In the genomic region with DNA sequence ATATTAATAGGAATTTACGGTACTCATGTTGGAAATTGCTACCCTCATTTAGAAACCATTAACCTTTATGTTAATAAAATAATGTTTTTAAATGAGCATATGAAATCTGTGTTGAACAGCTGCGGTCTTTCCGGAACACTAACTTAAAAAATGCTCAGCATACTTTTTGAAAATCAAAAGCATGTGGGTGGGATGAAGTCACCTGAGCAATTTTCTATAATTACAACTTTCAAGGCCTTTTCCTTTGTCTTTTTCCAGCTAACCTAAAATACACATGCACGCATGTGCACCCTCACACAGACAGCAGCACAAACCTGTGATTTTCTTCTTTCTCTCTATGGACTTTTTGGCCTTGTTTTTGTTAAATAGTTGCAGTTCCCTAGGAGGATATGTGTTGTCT, we compare ENCODE assay signal across 18 cellular contexts. TPM values are rescaled to one million over a fixed set of nuclear protein-coding genes. Genes with fewer than 3 reads are reported as not detected.
DNase-seq lines count a peak whose midpoint lies in the region; ATAC-seq and TF ChIP-seq lines count a peak whose summit lies in the region.
"Had no signal": no experiment of that assay in that cellular context is flagged by ENCODE, and none has a peak within 500 bp of the region (broad histone marks: within the 10 kb centered on the region; RNA-seq: fewer than 3 reads in every experiment).

No MANE protein-coding gene starts in this region.

- 63% methylated on average over 4 of the region's 4 CpGs for WGBS in mammary epithelial cell (ENCODE audit: low coverage, missing lambda C conversion rate)

- in situ Hi-C loops in mammary epithelial cell (cut with MboI; ENCODE audit: low sequenced_read_pairs in 2 of 2) = loop anchor here (10.0 to 25.0 kb wide), 2 partner anchors 48 to 166 kb away; a partner anchor contains a TSS

- H3F3A ChIP-seq in PC-3 (ENCODE audit: low read length, unreplicated experiment) = no peaks in the 10 kb centered on the region

- no peaks in the 10 kb centered on the region for H3K27me3 Mint-ChIP-seq in mesothelial cell of epicardium (ENCODE audit: low read depth)
- H3K27me3 Mint-ChIP-seq: CD4-positive, alpha-beta T cell; memory B cell; naive B cell had no signal

- H3K4me3 Mint-ChIP-seq in mesothelial cell of epicardium = no peak overlapping the region
- H3K4me3 Mint-ChIP-seq: CD4-positive, alpha-beta T cell; memory B cell; naive B cell had no signal

- H2AFZ ChIP-seq in mammary epithelial cell (ENCODE audit: low read depth, low read length) (no peak overlapping the region), PC-3 (ENCODE audit: low read length) (no peak overlapping the region)

- H3K4me1 Mint-ChIP-seq in mesothelial cell of epicardium = peaks cover 28% of the 10 kb centered on the region

- no peaks in the 10 kb centered on the region for H3K9me3 ChIP-seq in breast epithelium
- H3K9me3 ChIP-seq in mammary epithelial cell (replicated peaks; ENCODE audit: insufficient read depth, low read length) = no peaks in the 10 kb centered on the region
- no peaks in the 10 kb centered on the region for H3K9me3 ChIP-seq in vagina
- no peaks in the 10 kb centered on the region for H3K9me3 ChIP-seq in PC-3 (ENCODE audit: low read length)
- H3K9me3 ChIP-seq: colonic mucosa, stomach had no signal

- H3K27me3 ChIP-seq in breast epithelium = no peaks in the 10 kb centered on the region
- no peaks in the 10 kb centered on the region for H3K27me3 ChIP-seq in mammary epithelial cell (ENCODE audit: insufficient read depth, low read length)
- H3K27me3 ChIP-seq in vagina = no peaks in the 10 kb centered on the region
- no peaks in the 10 kb centered on the region for H3K27me3 ChIP-seq in PC-3 (ENCODE audit: low read length)
- H3K27me3 ChIP-seq: colonic mucosa, stomach had no signal

- no peak for ATAC-seq in PC-3

- H3K36me3 Mint-ChIP-seq in mesothelial cell of epicardium = peaks cover 5% of the 10 kb centered on the region

- peaks cover 3% of the 10 kb centered on the region in 2 donors for H3K4me1 ChIP-seq in breast epithelium
- H3K4me1 ChIP-seq in mammary epithelial cell (ENCODE audit: insufficient read depth, low read length) = peaks cover 21% of the 10 kb centered on the region
- H3K4me1 ChIP-seq in vagina = peaks cover 37% of the 10 kb centered on the region
- peaks cover 22% of the 10 kb centered on the region for H3K4me1 ChIP-seq in PC-3 (ENCODE audit: insufficient read depth, low read length)
- H3K4me1 ChIP-seq: colonic mucosa had no signal

- no peaks in the 10 kb centered on the region for H3K36me3 ChIP-seq in breast epithelium
- no peaks in the 10 kb centered on the region for H3K36me3 ChIP-seq in mammary epithelial cell (ENCODE audit: insufficient read depth, low read length)
- no peaks in the 10 kb centered on the region for H3K36me3 ChIP-seq in vagina
- no peaks in the 10 kb centered on the region for H3K36me3 ChIP-seq in PC-3 (ENCODE audit: low read depth, low read length)
- H3K36me3 ChIP-seq: colonic mucosa, stomach had no signal

- CTCF ChIA-PET in mammary epithelial cell (lab: Charles Lee; ENCODE audit: low non-redundant PET) (no interaction called here), PC-3 (lab: Charles Lee) (no interaction called here)

- peaks cover 8% of the 10 kb centered on the region for H3K9me3 Mint-ChIP-seq in mesothelial cell of epicardium
- H3K9me3 Mint-ChIP-seq: CD4-positive, alpha-beta T cell had no signal

- TF ChIP-seq POLR2A in breast epithelium (IDR thresholded peaks at IDR 0.05) (no peak), vagina (IDR thresholded peaks at IDR 0.05) (no peak)

- peak overlapping the region; percentile 40 for H3K27ac Mint-ChIP-seq in mesothelial cell of epicardium
- H3K27ac Mint-ChIP-seq: CD4-positive, alpha-beta T cell; memory B cell had no signal

- no peak for DNase-seq in breast epithelium (ENCODE audit: low spot score in 2 of 2)
- DNase-seq in mammary epithelial cell = no peak
- peak; percentile 34 for DNase-seq in NCI-H2227 (lab: John Stamatoyannopoulos, UW; ENCODE audit: unreplicated experiment)
- no peak for DNase-seq in mesothelial cell of epicardium (ENCODE audit: low spot score in 2 of 2, unreplicated experiment in 2 of 2)
- DNase-seq in vagina (ENCODE audit: extremely low spot score in 2 of 2) = no peak
- DNase-seq in RKO (ENCODE audit: low spot score) = no peak
- DNase-seq in PC-3 = no peak
- DNase-seq in activated effector memory CD4-positive, alpha-beta T cell treated with Interleukin-2 at 50 U/mL for 16 hours = no peak
- DNase-seq: activated CD4-positive, CD25-positive, alpha-beta regulatory T cell treated with anti-CD3 and anti-CD28 coated beads, Interleukin-2, amount 50 U/mL, for 72 hours; CD4-positive, alpha-beta T cell; colonic mucosa; naive B cell; NCI-H1092 treated with DMSO at 0.1 percent for 48 hours; NCI-H82; OCI-M1; SHP77 treated with DMSO at 0.1 percent for 48 hours; stomach had no signal

- H3K4me2 ChIP-seq in mammary epithelial cell (ENCODE audit: insufficient read depth, low read depth, low read length) (no peak overlapping the region), PC-3 (ENCODE audit: low read length) (no peak overlapping the region)

- no peaks in the 10 kb centered on the region for H3K9me2 ChIP-seq in PC-3 (replicated peaks; ENCODE audit: low read length)

- H3K4me3 ChIP-seq in breast epithelium (no peak overlapping the region), mammary epithelial cell (replicated peaks in 1 of 3; ENCODE audit: insufficient read depth in 1 of 3, low read depth in 2 of 3, low read length in 3 of 3) (no peak overlapping the region), vagina (no peak overlapping the region), PC-3 (ENCODE audit: low read length) (no peak overlapping the region)
- H3K4me3 ChIP-seq: colonic mucosa, stomach had no signal

- BruUV-seq in mammary epithelial cell (replicated peaks; lab: Mats Ljungman, UMichigan) = no TSS peak
- BruUV-seq in PC-3 (replicated peaks; lab: Mats Ljungman, UMichigan) = no TSS peak

- H3K9ac ChIP-seq in mammary epithelial cell (ENCODE audit: insufficient read depth, low read length) = no peak overlapping the region
- no peak overlapping the region for H3K9ac ChIP-seq in PC-3 (ENCODE audit: low read length)

- intact Hi-C loops in breast epithelium (cut with DNase I; ENCODE audit: low total_unique reads) = no loop called here
- intact Hi-C loops in mammary epithelial cell (cut with micrococcal nuclease) = no loop called here
- intact Hi-C loops in vagina (cut with DNase I) = loop anchor here (10.0 kb wide), 1 partner anchor 168 kb away; a partner anchor contains a TSS
- intact Hi-C loops in PC-3 (cut with micrococcal nuclease) = loop anchor here (5.0 kb wide), 1 partner anchor 166 kb away; a partner anchor contains a TSS

- POLR2A ChIA-PET in PC-3 (lab: Charles Lee; ENCODE audit: unreplicated experiment) = no interaction called here

- H3K27ac ChIP-seq in breast epithelium (peak overlapping the region; percentile 87 to 91), mammary epithelial cell (ENCODE audit: insufficient read depth, low read depth, low read length) (no peak overlapping the region), vagina (peak overlapping the region; percentile 83), PC-3 (ENCODE audit: low read length) (no peak overlapping the region)

- H3K79me2 ChIP-seq in mammary epithelial cell (ENCODE audit: insufficient read depth, low read length) (peaks cover 2% of the 10 kb centered on the region), PC-3 (ENCODE audit: low read length) (no peaks in the 10 kb centered on the region)

- dilution Hi-C loops in mammary epithelial cell (cut with HindIII; ENCODE audit: low sequenced_read_pairs) = loop anchor here (5.0 kb wide), 1 partner anchor 46 kb away; no protein-coding TSS in a partner anchor

- H4K20me1 ChIP-seq in mammary epithelial cell (ENCODE audit: insufficient read depth, low read length) = no peaks in the 10 kb centered on the region
- no peaks in the 10 kb centered on the region for H4K20me1 ChIP-seq in PC-3 (ENCODE audit: low read length)

- TF ChIP-seq CTCF in breast epithelium (IDR thresholded peaks at IDR 0.05) (no peak), mammary epithelial cell (conservative IDR thresholded peaks at IDR 0.05 in 1 of 2, IDR thresholded peaks at IDR 0.05 in 1 of 2; ENCODE audit: extremely low read depth in 1 of 2, insufficient read depth in 1 of 2, low read depth in 1 of 2, low read length in 2 of 2) (no peak), mesothelial cell of epicardium (IDR thresholded peaks at IDR 0.05; ENCODE audit: unreplicated experiment) (no peak), vagina (IDR thresholded peaks at IDR 0.05) (no peak), PC-3 (conservative IDR thresholded peaks at IDR 0.05; ENCODE audit: low read depth, low read length) (no peak)

RNA-seq across cellular contexts. Expression of a gene that starts 39.8 kb away (rescaled TPM):
- 10 to 100 TPM; 13.5 to 20.3 (median 17.4) TPM for total RNA-seq in breast epithelium
- 10 to 100 TPM; 17.9 to 24.8 TPM for total RNA-seq in mammary epithelial cell
- polyA plus RNA-seq in mammary epithelial cell = 22.5 TPM
- 2.2 TPM for polyA minus RNA-seq in mammary epithelial cell
- total RNA-seq in mesothelial cell of epicardium = 11.0 to 13.4 TPM (median 13.3 TPM) in 3 replicates
- total RNA-seq in vagina = 17.4 TPM
- 2.3 and 7.7 TPM in 2 replicates for total RNA-seq in PC-3 (2014; rRNA removed)

RNA-seq across cellular contexts. Expression of a gene that starts 46.7 kb away (rescaled TPM):
- total RNA-seq in breast epithelium (10 to 100 TPM; 16.3 to 24.9 (median 18.7) TPM), mammary epithelial cell (10 to 100 TPM in 1 of 2 donors, 1 to 10 TPM in 1; 7.2 to 13.4 TPM), mesothelial cell of epicardium (15.4 to 17.2 TPM (median 16.6 TPM) in 3 replicates), vagina (16.2 TPM), PC-3 (2014; rRNA removed) (2.8 and 3.1 TPM in 2 replicates)
- polyA plus RNA-seq in mammary epithelial cell = 2.5 TPM
- polyA minus RNA-seq in mammary epithelial cell = 5.6 TPM

Comparison
In these comparisons a context has a peak if more than half of its experiments do, and no peak if none do; other contexts are left out.
1. H3K27ac ChIP-seq: peak in breast epithelium (2 of 2) and vagina (single experiment); none in mammary epithelial cell (single experiment) and PC-3 (single experiment).
2. intact Hi-C loops: an anchor here in vagina (10.0 kb wide) and PC-3 (5.0 kb wide); none called in breast epithelium and mammary epithelial cell.